In the genomic region with DNA sequence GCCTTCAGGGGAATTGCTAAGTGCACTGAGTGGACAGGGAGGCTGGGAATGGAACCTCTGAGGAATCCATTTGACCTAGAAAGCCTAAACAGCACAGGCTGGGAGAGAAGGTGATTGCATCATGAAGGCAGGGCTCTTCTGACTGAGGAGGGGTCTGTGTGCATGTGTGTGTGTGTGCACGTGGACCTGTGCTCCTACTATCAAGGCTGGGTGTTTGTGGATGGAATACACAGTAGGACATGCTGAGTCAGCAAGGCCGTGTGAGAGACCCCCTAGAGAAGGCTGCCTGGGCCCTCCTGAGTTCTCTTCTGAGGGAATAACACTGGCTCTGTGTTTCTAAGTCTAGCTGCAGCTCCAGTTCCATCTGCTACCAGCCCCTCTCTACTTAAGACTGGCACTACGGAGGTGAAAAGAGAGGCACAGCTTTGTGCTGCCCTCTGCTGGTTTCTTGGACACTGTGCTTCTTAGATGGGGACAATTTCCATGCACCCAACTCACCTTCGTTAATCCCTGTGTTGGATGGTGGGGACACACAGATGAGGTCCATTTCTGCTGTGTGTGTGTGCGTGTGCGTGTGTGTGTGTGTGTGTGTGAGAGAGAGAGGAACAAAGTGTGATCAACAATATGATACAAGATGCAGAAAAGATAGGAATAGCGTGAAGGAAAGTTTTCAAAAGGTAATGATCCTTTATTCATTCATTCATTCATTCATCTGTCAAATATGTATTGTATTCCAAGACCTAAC, we compare ENCODE assay signal across 9 cellular contexts. TPM values are rescaled to one million over a fixed set of nuclear protein-coding genes. Genes with fewer than 3 reads are reported as not detected.
A peak's percentile ranks its signal among the peaks of the same experiment; 100 is the strongest.
DNase-seq lines count a peak whose midpoint lies in the region; TF ChIP-seq lines count a peak whose summit lies in the region.
"Had no signal": no experiment of that assay in that cellular context is flagged by ENCODE, and none has a peak within 500 bp of the region (broad histone marks: within the 10 kb centered on the region; RNA-seq: fewer than 3 reads in every experiment).

No MANE protein-coding gene starts in this region.

- H3K56ac ChIP-seq in H9 (ENCODE audit: insufficient read length, low read depth, low read length) = no peak overlapping the region

- H3K79me1 ChIP-seq in H9 (ENCODE audit: insufficient read depth, low read depth, low read length, poor library complexity, severe bottlenecking) (no peaks in the 10 kb centered on the region), trophoblast cell (ENCODE audit: low read length) (no peaks in the 10 kb centered on the region)

- H3K9ac ChIP-seq in H9 (ENCODE audit: extremely low read depth, insufficient read length, low read length) (no peak overlapping the region), trophoblast cell (ENCODE audit: low read length) (no peak overlapping the region)

- no peak overlapping the region for H4K91ac ChIP-seq in H9 (ENCODE audit: insufficient read length, low read depth, low read length)
- H4K91ac ChIP-seq in trophoblast cell (ENCODE audit: low read depth, low read length) = no peak overlapping the region

- H3K79me2 ChIP-seq in H9 (ENCODE audit: insufficient read depth, low read length) (no peaks in the 10 kb centered on the region), trophoblast cell (ENCODE audit: control insufficient read depth, insufficient read depth, low read length, poor library complexity) (no peaks in the 10 kb centered on the region)

- no peak overlapping the region for H3K23ac ChIP-seq in H9 (ENCODE audit: insufficient read length, low read depth, low read length)
- H3K23ac ChIP-seq in trophoblast cell (ENCODE audit: low read length) = no peak overlapping the region

- no peak overlapping the region for H3K27ac Mint-ChIP-seq in H9
- no peak overlapping the region for H3K27ac Mint-ChIP-seq in activated T-helper 2 cell treated with anti-CD3 and anti-CD28 coated beads, Interferon-gamma antibody, Interleukin-2, Interleukin-4, amounts not matched to agents 10 μg/mL and 5 μg/mL and 100 μg/mL, durations not matched to agents 14 hours and 24 hours and 36 hours
- H3K27ac Mint-ChIP-seq: dendritic cell treated with granulocyte-macrophage colony-stimulating factor and Interleukin-4, amounts not matched to agents 40 ng/mL and 50 ng/mL, for 4 days had no signal

- H3K4me3 ChIP-seq in trophoblast cell (ENCODE audit: low read depth, low read length) = no peak overlapping the region

- WGBS in H9 (ENCODE audit: extremely low coverage, insufficient read length, low lambda C conversion rate) = no CpG with 5 or more reads among the region's 7 CpGs
- WGBS in trophoblast cell (ENCODE audit: extremely low coverage, insufficient coverage, insufficient read length) = no CpG with 5 or more reads among the region's 7 CpGs

- H2BK12ac ChIP-seq in H9 (ENCODE audit: insufficient read length, low read depth, low read length) (no peak overlapping the region), trophoblast cell (ENCODE audit: low read length) (no peak overlapping the region)

- no peaks in the 10 kb centered on the region for H3K23me2 ChIP-seq in H9 (ENCODE audit: insufficient read length, low read depth, low read length, poor library complexity, severe bottlenecking)

- no peak overlapping the region for H2BK20ac ChIP-seq in H9 (ENCODE audit: low read depth, low read length, poor library complexity, severe bottlenecking)

- no peak overlapping the region for H2AK5ac ChIP-seq in H9 (ENCODE audit: insufficient read length, low read length)
- no peak overlapping the region for H2AK5ac ChIP-seq in trophoblast cell (ENCODE audit: low read length)

- H2BK5ac ChIP-seq in H9 (ENCODE audit: insufficient read length, low read length) = no peak overlapping the region
- no peak overlapping the region for H2BK5ac ChIP-seq in trophoblast cell (ENCODE audit: low read depth, low read length, poor library complexity)

- no peak overlapping the region for H3K4ac ChIP-seq in H9 (ENCODE audit: low read depth, low read length)
- H3K4ac ChIP-seq in trophoblast cell (ENCODE audit: low read depth, low read length) = no peak overlapping the region

- H2AFZ ChIP-seq in H9 (ENCODE audit: low read length) = no peak overlapping the region
- no peak overlapping the region for H2AFZ ChIP-seq in trophoblast cell (ENCODE audit: insufficient read depth, low read length, poor library complexity)

- H4K5ac ChIP-seq in H9 (ENCODE audit: insufficient read length, low read depth, low read length) = no peak overlapping the region

- intact Hi-C loops in activated T-helper 2 cell treated with anti-CD3 and anti-CD28 coated beads, Interferon-gamma antibody, Interleukin-2, Interleukin-4, amounts not matched to agents 10 μg/mL and 5 μg/mL and 100 μg/mL, durations not matched to agents 14 hours and 24 hours and 36 hours (cut with micrococcal nuclease) = loop anchor here (1.0 kb wide), 2 partner anchors 197 to 248 kb away; no protein-coding TSS in a partner anchor

- no peak overlapping the region for H2BK120ac ChIP-seq in H9 (ENCODE audit: low read depth, low read length, poor library complexity, severe bottlenecking)
- H2BK120ac ChIP-seq in trophoblast cell (ENCODE audit: insufficient read depth, low read length, poor library complexity) = no peak overlapping the region

- H3K36me3 Mint-ChIP-seq in H9 (ENCODE audit: insufficient read depth in 1 of 3, low read depth in 3 of 3) = no peaks in the 10 kb centered on the region; a peak in 1 of 7 replicates
- H3K36me3 Mint-ChIP-seq in activated T-helper 2 cell treated with anti-CD3 and anti-CD28 coated beads, Interferon-gamma antibody, Interleukin-2, Interleukin-4, amounts not matched to agents 10 μg/mL and 5 μg/mL and 100 μg/mL, durations not matched to agents 14 hours and 24 hours and 36 hours (ENCODE audit: low read depth) = no peaks in the 10 kb centered on the region

- H3K14ac ChIP-seq in H9 (ENCODE audit: insufficient read depth, low read length) = no peak overlapping the region
- no peak overlapping the region for H3K14ac ChIP-seq in trophoblast cell (ENCODE audit: low read length)

- no peak overlapping the region for H4K8ac ChIP-seq in H9 (replicated peaks; ENCODE audit: insufficient read length, low read depth, low read length)
- H4K8ac ChIP-seq in trophoblast cell (ENCODE audit: low read depth, low read length) = no peak overlapping the region

- 0 out of 2 replicates have a peak, but pooled peaks cover 4% of the 10 kb centered on the region for H3K4me1 ChIP-seq in H9 (ENCODE audit: insufficient read depth, low read length)
- H3K4me1 ChIP-seq in trophoblast cell (ENCODE audit: control insufficient read depth in 1 of 2, insufficient read depth in 2 of 2, low read length in 2 of 2) = peaks cover 3% of the 10 kb centered on the region in 2 experiments

- no peak overlapping the region for H2BK15ac ChIP-seq in H9 (ENCODE audit: low read depth, low read length)

- H4K20me1 ChIP-seq in H9 (ENCODE audit: control insufficient read depth, insufficient read depth, insufficient read length) = no peaks in the 10 kb centered on the region

- DNase-seq in DMS79 treated with DMSO at 0.1 percent for 48 hours (lab: John Stamatoyannopoulos, UW) = peak; percentile 87
- peak; percentile 74 for DNase-seq in H9
- peak; percentile 71 for DNase-seq in MV-4-11 (lab: John Stamatoyannopoulos, UW)
- DNase-seq in SIG-M5 (lab: John Stamatoyannopoulos, UW) = peak; percentile 17
- peak; percentile 60 for DNase-seq in activated T-helper 2 cell treated with anti-CD3 and anti-CD28 coated beads, Interferon-gamma antibody, Interleukin-2, Interleukin-4, amounts not matched to agents 10 μg/mL and 5 μg/mL and 100 μg/mL, durations not matched to agents 14 hours and 24 hours and 36 hours (ENCODE audit: low spot score)
- peak; percentile 65 for DNase-seq in globus pallidus (ENCODE audit: low spot score)
- peak; percentile 84 to 90 for DNase-seq in trophoblast cell
- peak; percentile 79 for DNase-seq in ureter (ENCODE audit: low spot score)

- no peak overlapping the region for H3K27ac ChIP-seq in H9 (ENCODE audit: insufficient read length, low read depth, low read length)
- H3K27ac ChIP-seq in trophoblast cell (ENCODE audit: low read depth, low read length) = peak overlapping the region; percentile 2

- no peak overlapping the region for H3K4me3 Mint-ChIP-seq in H9
- H3K4me3 Mint-ChIP-seq in activated T-helper 2 cell treated with anti-CD3 and anti-CD28 coated beads, Interferon-gamma antibody, Interleukin-2, Interleukin-4, amounts not matched to agents 10 μg/mL and 5 μg/mL and 100 μg/mL, durations not matched to agents 14 hours and 24 hours and 36 hours (ENCODE audit: low read depth) = no peak overlapping the region
- H3K4me3 Mint-ChIP-seq: dendritic cell treated with granulocyte-macrophage colony-stimulating factor and Interleukin-4, amounts not matched to agents 40 ng/mL and 50 ng/mL, for 4 days had no signal

- no peaks in the 10 kb centered on the region for H3K27me3 ChIP-seq in H9 (ENCODE audit: insufficient read depth, low read length)
- no peaks in the 10 kb centered on the region for H3K27me3 ChIP-seq in trophoblast cell (ENCODE audit: insufficient read depth, low read length)

- no peaks in the 10 kb centered on the region for H3K9me3 ChIP-seq in H9 (ENCODE audit: control insufficient read depth, low read depth, low read length)
- no peaks in the 10 kb centered on the region for H3K9me3 ChIP-seq in trophoblast cell (ENCODE audit: insufficient read depth, low read depth, low read length)

- H3K4me2 ChIP-seq in H9 (ENCODE audit: insufficient read depth, insufficient read length, low read length) (no peak overlapping the region), trophoblast cell (ENCODE audit: low read length) (no peak overlapping the region)

- H3K18ac ChIP-seq in H9 (ENCODE audit: insufficient read length, low read depth, low read length) (no peak overlapping the region), trophoblast cell (ENCODE audit: low read length) (no peak overlapping the region)

- H3K4me1 Mint-ChIP-seq in H9 = peaks cover 10 to 14% of the 10 kb centered on the region in 2 experiments
- H3K4me1 Mint-ChIP-seq in activated T-helper 2 cell treated with anti-CD3 and anti-CD28 coated beads, Interferon-gamma antibody, Interleukin-2, Interleukin-4, amounts not matched to agents 10 μg/mL and 5 μg/mL and 100 μg/mL, durations not matched to agents 14 hours and 24 hours and 36 hours (ENCODE audit: low read depth) = peaks cover 2% of the 10 kb centered on the region

- no peak overlapping the region for H3T11ph ChIP-seq in H9 (ENCODE audit: low read length)

- H3K36me3 ChIP-seq in trophoblast cell (ENCODE audit: control insufficient read depth in 1 of 2, insufficient read depth in 2 of 2, low read length in 2 of 2) = no peaks in the 10 kb centered on the region

- peak; percentile 82 for TF ChIP-seq CTCF in H9 (conservative IDR thresholded peaks at IDR 0.05)

- no peak overlapping the region for H4K12ac ChIP-seq in trophoblast cell (ENCODE audit: low read depth, low read length)

- peaks cover 17% of the 10 kb centered on the region for H3K27me3 Mint-ChIP-seq in H9 (ENCODE audit: low read depth)
- peaks cover 23% of the 10 kb centered on the region for H3K27me3 Mint-ChIP-seq in activated T-helper 2 cell treated with anti-CD3 and anti-CD28 coated beads, Interferon-gamma antibody, Interleukin-2, Interleukin-4, amounts not matched to agents 10 μg/mL and 5 μg/mL and 100 μg/mL, durations not matched to agents 14 hours and 24 hours and 36 hours (ENCODE audit: low read depth)

- peaks cover 5 to 7% of the 10 kb centered on the region in 2 experiments; a peak in 4 of 5 replicates for H3K9me3 Mint-ChIP-seq in H9
- H3K9me3 Mint-ChIP-seq in activated T-helper 2 cell treated with anti-CD3 and anti-CD28 coated beads, Interferon-gamma antibody, Interleukin-2, Interleukin-4, amounts not matched to agents 10 μg/mL and 5 μg/mL and 100 μg/mL, durations not matched to agents 14 hours and 24 hours and 36 hours = no peaks in the 10 kb centered on the region
- H3K9me3 Mint-ChIP-seq: dendritic cell treated with granulocyte-macrophage colony-stimulating factor and Interleukin-4, amounts not matched to agents 40 ng/mL and 50 ng/mL, for 4 days had no signal

RNA-seq across cellular contexts. Expression of a gene that starts 6.2 kb away (rescaled TPM):
- total RNA-seq in H9 (2021) (41.6 and 42.2 TPM in 2 replicates), ureter (196 TPM)
- total RNA-seq in activated T-helper 2 cell treated with anti-CD3 and anti-CD28 coated beads, Interferon-gamma antibody, Interleukin-2, Interleukin-4, amounts not matched to agents 10 μg/mL and 5 μg/mL and 100 μg/mL, durations not matched to agents 14 hours and 24 hours and 36 hours = 69.1 and 71.3 TPM in 2 replicates
- 66.1 and 67.6 TPM in 2 replicates for polyA plus RNA-seq in trophoblast cell (2013)

RNA-seq across cellular contexts. Expression of a gene that starts 53.5 kb away (rescaled TPM):
- total RNA-seq in H9 (2021) (not detected in 2 replicates), ureter (0.39 TPM)
- not detected in 2 replicates for total RNA-seq in activated T-helper 2 cell treated with anti-CD3 and anti-CD28 coated beads, Interferon-gamma antibody, Interleukin-2, Interleukin-4, amounts not matched to agents 10 μg/mL and 5 μg/mL and 100 μg/mL, durations not matched to agents 14 hours and 24 hours and 36 hours
- polyA plus RNA-seq in trophoblast cell (2013) = not detected in 2 replicates

RNA-seq across cellular contexts. Expression of a gene that starts 57.0 kb away (rescaled TPM):
- total RNA-seq in H9 (2021) (57.3 and 59.6 TPM in 2 replicates), ureter (42.5 TPM)
- 42.7 TPM in 2 replicates for total RNA-seq in activated T-helper 2 cell treated with anti-CD3 and anti-CD28 coated beads, Interferon-gamma antibody, Interleukin-2, Interleukin-4, amounts not matched to agents 10 μg/mL and 5 μg/mL and 100 μg/mL, durations not matched to agents 14 hours and 24 hours and 36 hours
- polyA plus RNA-seq in trophoblast cell (2013) = 21.9 and 23.3 TPM in 2 replicates

Comparison
In these comparisons a context has a peak if more than half of its experiments do, and no peak if none do; other contexts are left out.
1. DNase-seq: peak in every context shown above with its lines; median percentile 87 in DMS79 treated with DMSO at 0.1 percent for 48 hours; 87 in trophoblast cell; 79 in ureter; 74 in H9; 71 in MV-4-11; 65 in globus pallidus; 60 in activated T-helper 2 cell treated with anti-CD3 and anti-CD28 coated beads, Interferon-gamma antibody, Interleukin-2, Interleukin-4, amounts not matched to agents 10 μg/mL and 5 μg/mL and 100 μg/mL, durations not matched to agents 14 hours and 24 hours and 36 hours; 17 in SIG-M5.